21 cellular contexts compared by ENCODE assay signal in genomic region chr20:6402026-6402425, GRCh38.
"Had no signal": no experiment of that assay in that cellular context is flagged by ENCODE, and none has a peak within 500 bp of the region (broad histone marks: within the 10 kb centered on the region; RNA-seq: fewer than 3 reads in every experiment).

No MANE protein-coding gene starts in this region.

- DNase-seq: activated CD4-positive, alpha-beta T cell treated with anti-CD3 and anti-CD28 coated beads for 48 hours; activated CD8-positive, alpha-beta memory T cell treated with anti-CD3 and anti-CD28 coated beads, Interleukin-2, amount 10 ng/mL, durations not matched to agents 7 days and 5 days; activated CD8-positive, alpha-beta T cell treated with anti-CD3 and anti-CD28 coated beads for 36 hours; activated gamma-delta T cell; activated T-cell treated with anti-CD3 and anti-CD28 coated beads for 4 hours; aorta; cerebellar nuclear complex; erythroblast; foreskin melanocyte; glutamatergic neuron; hippocampal formation; left ventricle myocardium superior; mammary epithelial cell; right cardiac atrium; stimulated activated CD4-positive, alpha-beta T cell treated with anti-CD3 and anti-CD28 coated beads, Interleukin-12 subunit alpha, Interleukin-12 subunit beta, amount 100 ng/mL, for 4 hours; SW 1271; T-helper 17 cell; tibial artery had no signal

- H3K79me2 ChIP-seq: parathyroid adenoma had no signal

- H3K4me3 ChIP-seq: breast epithelium, tibial artery had no signal

- H3K36me3 ChIP-seq: breast epithelium, neutrophil, tibial artery had no signal

- H3K27ac ChIP-seq: breast epithelium, neutrophil, parathyroid adenoma, tibial artery had no signal

- H3K27me3 ChIP-seq: breast epithelium, neutrophil, tibial artery had no signal

- H2AFZ ChIP-seq: parathyroid adenoma had no signal

- H3K4me1 ChIP-seq: breast epithelium, parathyroid adenoma, tibial artery had no signal

- H3K9ac ChIP-seq: parathyroid adenoma had no signal

- H3K9me3 ChIP-seq: breast epithelium, neutrophil, tibial artery had no signal
